In the genomic region with DNA sequence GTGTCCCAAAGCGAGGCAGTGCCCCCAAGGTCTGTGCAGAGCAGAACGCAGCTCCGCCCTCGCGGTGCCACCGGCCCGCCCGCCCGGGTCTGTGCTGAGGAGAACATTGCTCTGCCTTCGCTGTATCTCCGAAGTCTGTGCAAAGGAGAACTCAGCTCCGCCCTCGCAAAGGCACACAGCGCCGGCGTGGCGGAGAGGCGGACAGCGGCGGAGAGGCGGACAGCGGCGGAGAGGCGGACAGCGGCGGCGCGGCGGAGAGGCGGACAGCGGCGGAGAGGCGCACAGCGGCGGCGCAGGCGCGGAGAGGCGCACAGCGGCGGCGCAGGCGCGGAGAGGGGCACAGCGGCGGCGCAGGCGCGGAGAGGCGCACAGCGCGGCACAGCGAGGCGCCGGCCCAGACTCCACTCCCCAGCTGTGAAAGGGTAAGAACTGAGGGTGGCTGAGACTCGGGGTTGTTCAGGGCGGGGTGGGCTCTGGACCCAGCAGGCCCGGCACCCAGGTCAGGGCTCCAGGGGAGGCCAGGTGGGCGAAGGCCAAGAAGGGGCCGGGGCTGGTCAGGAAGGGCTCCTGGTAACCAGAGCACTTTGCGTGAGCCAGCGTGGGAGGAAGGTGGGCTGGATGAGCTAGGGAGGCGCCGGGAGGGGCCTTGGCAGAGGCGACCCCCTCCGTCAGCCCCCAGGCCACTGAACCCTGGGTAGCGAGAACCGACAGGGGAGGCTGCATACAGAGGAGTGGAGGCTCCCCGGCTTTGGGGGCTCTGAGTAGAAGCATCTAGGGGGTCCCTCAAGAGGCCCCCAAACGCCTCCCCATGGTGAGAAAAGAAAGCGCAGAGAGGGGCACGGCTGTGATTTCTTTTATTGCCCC, we compare ENCODE assay signal across 8 cellular contexts. TPM values are rescaled to one million over a fixed set of nuclear protein-coding genes. Genes with fewer than 3 reads are reported as not detected.
DNase-seq lines count a peak whose midpoint lies in the region; ATAC-seq and TF ChIP-seq lines count a peak whose summit lies in the region.
"Not testable (repeated sequence)": the region's sequence is repeated elsewhere in the genome, so short reads cannot be mapped to it uniquely, and the experiment has no call there.

No MANE protein-coding gene starts in this region.

- H2AFZ ChIP-seq in neural progenitor cell (replicated peaks) = peak overlapping the region; percentile 98

- H3K27ac Mint-ChIP-seq in activated naive CD4-positive, alpha-beta T cell treated with anti-CD3 and anti-CD28 coated beads, Interleukin-2, amount 50 U/mL, for 24 hours = peak overlapping the region; percentile 51
- not testable (repeated sequence) for H3K27ac Mint-ChIP-seq in neural progenitor cell
- H3K27ac Mint-ChIP-seq in stimulated activated memory B cell treated with anti-CD40 and anti-IgM and Interleukin-4, amounts not matched to agents 10 μg/mL and 1 μg/mL and 100 μg/mL, for 72 hours = peak overlapping the region; percentile 94

- not testable (repeated sequence) for H3K36me3 ChIP-seq in H7 (replicated peaks; ENCODE audit: control insufficient read depth, insufficient read depth, low read length); neural progenitor cell

- H3K4me3 ChIP-seq in H7 (ENCODE audit: insufficient read depth, low read depth, low read length) (peak overlapping the region; percentile 55), neural progenitor cell (peak overlapping the region; percentile 87)

- not testable (repeated sequence) for H3F3A ChIP-seq in neural progenitor cell (ENCODE audit: low read depth)

- not testable (repeated sequence) for H3K27ac ChIP-seq in neural progenitor cell

- DNase-seq in DMS153 (lab: John Stamatoyannopoulos, UW) (peak; percentile 41), H7 (peak; percentile 27), MV-4-11 (lab: John Stamatoyannopoulos, UW) (peak; percentile 49), SW480 (ENCODE audit: low spot score) (peak; percentile 41), globus pallidus (ENCODE audit: low spot score) (peak; percentile 42), neural progenitor cell (ENCODE audit: low spot score) (peak; percentile 90)

- H3K79me2 ChIP-seq in neural progenitor cell (ENCODE audit: low read depth) = peaks cover 41% of the 10 kb centered on the region

- not testable (repeated sequence) for H3K27me3 Mint-ChIP-seq in activated naive CD4-positive, alpha-beta T cell treated with anti-CD3 and anti-CD28 coated beads, Interleukin-2, amount 50 U/mL, for 24 hours; neural progenitor cell (ENCODE audit: insufficient read depth, low read depth); stimulated activated memory B cell treated with anti-CD40 and anti-IgM and Interleukin-4, amounts not matched to agents 10 μg/mL and 1 μg/mL and 100 μg/mL, for 72 hours

- H3K4me1 Mint-ChIP-seq in activated naive CD4-positive, alpha-beta T cell treated with anti-CD3 and anti-CD28 coated beads, Interleukin-2, amount 50 U/mL, for 24 hours = peaks cover 39% of the 10 kb centered on the region
- H3K4me1 Mint-ChIP-seq in neural progenitor cell = not testable (repeated sequence)
- H3K4me1 Mint-ChIP-seq in stimulated activated memory B cell treated with anti-CD40 and anti-IgM and Interleukin-4, amounts not matched to agents 10 μg/mL and 1 μg/mL and 100 μg/mL, for 72 hours = peaks cover 58% of the 10 kb centered on the region

- H3K9me3 ChIP-seq in neural progenitor cell (ENCODE audit: low read depth) = not testable (repeated sequence)

- H3K27me3 ChIP-seq in H7 (ENCODE audit: control insufficient read depth, insufficient read depth, low read length); neural progenitor cell: not testable (repeated sequence)

- H3K36me3 Mint-ChIP-seq in activated naive CD4-positive, alpha-beta T cell treated with anti-CD3 and anti-CD28 coated beads, Interleukin-2, amount 50 U/mL, for 24 hours; neural progenitor cell: not testable (repeated sequence)
- peaks cover 11% of the 10 kb centered on the region for H3K36me3 Mint-ChIP-seq in stimulated activated memory B cell treated with anti-CD40 and anti-IgM and Interleukin-4, amounts not matched to agents 10 μg/mL and 1 μg/mL and 100 μg/mL, for 72 hours

- peak; percentile 45 for TF ChIP-seq CTCF in neural progenitor cell (IDR thresholded peaks at IDR 0.05)

- H3K9me3 Mint-ChIP-seq in activated naive CD4-positive, alpha-beta T cell treated with anti-CD3 and anti-CD28 coated beads, Interleukin-2, amount 50 U/mL, for 24 hours; neural progenitor cell; stimulated activated memory B cell treated with anti-CD40 and anti-IgM and Interleukin-4, amounts not matched to agents 10 μg/mL and 1 μg/mL and 100 μg/mL, for 72 hours: not testable (repeated sequence)

- ATAC-seq in stimulated activated memory B cell treated with anti-CD40 and anti-IgM and Interleukin-4, amounts not matched to agents 10 μg/mL and 1 μg/mL and 100 μg/mL, for 72 hours = peak; percentile 100

- peak overlapping the region; percentile 88 for H3K4me3 Mint-ChIP-seq in activated naive CD4-positive, alpha-beta T cell treated with anti-CD3 and anti-CD28 coated beads, Interleukin-2, amount 50 U/mL, for 24 hours
- H3K4me3 Mint-ChIP-seq in neural progenitor cell = peak overlapping the region; percentile 90
- peak overlapping the region; percentile 94 for H3K4me3 Mint-ChIP-seq in stimulated activated memory B cell treated with anti-CD40 and anti-IgM and Interleukin-4, amounts not matched to agents 10 μg/mL and 1 μg/mL and 100 μg/mL, for 72 hours

- not testable (repeated sequence) for H3K4me1 ChIP-seq in neural progenitor cell

- H4K20me1 ChIP-seq in neural progenitor cell (ENCODE audit: low read depth) = peaks cover 25% of the 10 kb centered on the region

- H3K9ac ChIP-seq in neural progenitor cell = peak overlapping the region; percentile 82

- peak overlapping the region; percentile 82 for H3K4me2 ChIP-seq in neural progenitor cell

RNA-seq across cellular contexts. Expression of gene VPREB1, which starts 53.4 kb away (rescaled TPM):
- not detected in 2 replicates for total RNA-seq in H7 (2014; rRNA removed; shearing (Covaris generic))
- total RNA-seq in neural progenitor cell (ENCODE audit: low replicate concordance) = not detected in 2 replicates

Comparison
In these comparisons a context has a peak if more than half of its experiments do, and no peak if none do; other contexts are left out.
1. DNase-seq: peak in every context shown above with its lines; median percentile 90 in neural progenitor cell; 49 in MV-4-11; 42 in globus pallidus; 41 in DMS153; 41 in SW480; 27 in H7.